ENCODE assay signal across 9 cellular contexts in genomic region chr10:88064608-88065383, GRCh38.
DNase-seq lines count a peak whose midpoint lies in the region; ATAC-seq, FAIRE-seq and TF ChIP-seq lines count a peak whose summit lies in the region.
"Had no signal": no experiment of that assay in that cellular context is flagged by ENCODE, and none has a peak within 500 bp of the region (broad histone marks: within the 10 kb centered on the region; RNA-seq: fewer than 3 reads in every experiment).

No MANE protein-coding gene starts in this region.

- H3K9ac ChIP-seq in K562 (ENCODE audit: insufficient read depth in 1 of 2, low read depth in 2 of 2, low read length in 2 of 2) = no peak overlapping the region

- POLR2A ChIA-PET in K562 (lab: Yijun Ruan, JAX) = no interaction called here

- H4K20me1 ChIP-seq in K562 (replicated peaks; ENCODE audit: control insufficient read depth, insufficient read depth, low read length) = no peaks in the 10 kb centered on the region

- WGBS in K562 (ENCODE audit: insufficient coverage, low coverage, missing lambda C conversion rate) = 8% methylated on average over 5 of the region's 5 CpGs
- WGBS in psoas muscle, 3 donors = 69 to 78% (median 72%) methylated on average over 5 of the region's 5 CpGs

- H3K4me3 ChIP-seq in NB4 (ENCODE audit: low read depth, low read length) (no peak overlapping the region), K562 (no peak overlapping the region), psoas muscle (no peak overlapping the region)
- H3K4me3 ChIP-seq: A549 had no signal

- TF ChIP-seq POLR2A in NB4 (IDR thresholded peaks at IDR 0.05; ENCODE audit: extremely low read depth, insufficient read length) = no peak
- TF ChIP-seq POLR2A in K562 (conservative IDR thresholded peaks at IDR 0.05) = no peak

- no peak overlapping the region for H3K4me2 ChIP-seq in K562 (ENCODE audit: insufficient read depth, low read length)
- H3K4me2 ChIP-seq: A549 had no signal

- H3K79me2 ChIP-seq in K562 (ENCODE audit: control insufficient read depth, insufficient read depth, low read length) = no peaks in the 10 kb centered on the region

- CTCF ChIA-PET in K562 (lab: Yijun Ruan, JAX; ENCODE audit: low intra/inter-chr PET ratio) = no interaction called here

- FAIRE-seq in K562 (lab: Jason Lieb, UNC) = no peak
- FAIRE-seq: A549 had no signal

- H3K9me3 ChIP-seq in K562 (replicated peaks; ENCODE audit: control insufficient read depth, insufficient read depth, low read depth, low read length) (no peaks in the 10 kb centered on the region), psoas muscle (no peaks in the 10 kb centered on the region)
- H3K9me3 ChIP-seq: A549 had no signal

- intact Hi-C loops in K562 (cut with micrococcal nuclease) (no loop called here), psoas muscle (cut with DNase I) (no loop called here)

- H3K9me1 ChIP-seq in K562 (ENCODE audit: control insufficient read depth, insufficient read depth, low read length) = no peaks in the 10 kb centered on the region

- TF ChIP-seq EP300 in K562 (IDR thresholded peaks at IDR 0.05; ENCODE audit: low read length) = no peak

- peak; percentile 62 for ATAC-seq in HG02571 (IDR thresholded peaks at IDR 0.05; ENCODE audit: unreplicated experiment)
- ATAC-seq in K562 = no peak
- ATAC-seq in psoas muscle = peak in 3 of 4 donors; percentile 40 to 77 (median 40)
- ATAC-seq: A549 had no signal

- in situ Hi-C loops in K562 (cut with MboI) = no loop called here
- in situ Hi-C loops in ACHN (cut with HindIII; ENCODE audit: low pct_ligation_motif_present, low pct_unique_long_range_greater_than_20kb, low sequenced_read_pairs) = no loop called here

- no peak for TF ChIP-seq CTCF in NB4 (IDR thresholded peaks at IDR 0.05; ENCODE audit: low read depth, low read length)
- TF ChIP-seq CTCF in K562 (IDR thresholded peaks at IDR 0.05 in 2 of 3, conservative IDR thresholded peaks at IDR 0.05 in 1 of 3; ENCODE audit: insufficient read depth in 2 of 3, low read depth in 1 of 3, low read length in 3 of 3) = no peak
- no peak for TF ChIP-seq CTCF in psoas muscle (IDR thresholded peaks at IDR 0.05)

- DNase-seq in NCI-H1105 treated with DMSO at 0.1 percent for 48 hours (lab: John Stamatoyannopoulos, UW) (peak; percentile 25), NCI-H1105 (lab: John Stamatoyannopoulos, UW) (no peak), NB4 (ENCODE audit: low read depth) (peak; percentile 100), K562 (ENCODE audit: extremely low read depth in 1 of 4, low spot score in 3 of 4) (no peak), psoas muscle (peak; percentile 74 to 80), ACHN (no peak), NCI-H510A (lab: John Stamatoyannopoulos, UW) (no peak)

- no peak overlapping the region for H2AFZ ChIP-seq in K562 (ENCODE audit: low read depth, low read length)

- H3K36me3 ChIP-seq in K562 (ENCODE audit: control insufficient read depth, insufficient read depth, low read length) = no peaks in the 10 kb centered on the region
- H3K36me3 ChIP-seq in psoas muscle (ENCODE audit: insufficient read depth in 1 of 2, low read depth in 1 of 2) = no peaks in the 10 kb centered on the region

- no peaks in the 10 kb centered on the region; a peak in 2 of 5 replicates for H3K4me1 ChIP-seq in K562 (replicated peaks in 1 of 2; ENCODE audit: control insufficient read depth in 2 of 2, insufficient read depth in 2 of 2, low read length in 2 of 2)
- H3K4me1 ChIP-seq in psoas muscle = no peaks in the 10 kb centered on the region

- no peak for TF ChIP-seq RAD21 in K562 (CRISPR knock-in tag; conservative IDR thresholded peaks at IDR 0.05 in 1 of 2, IDR thresholded peaks at IDR 0.05 in 1 of 2)

- BruUV-seq in K562 (replicated peaks; lab: Mats Ljungman, UMichigan) = no TSS peak

- H3K27ac ChIP-seq in K562 (ENCODE audit: extremely low read depth, low read depth, low read length) (no peak overlapping the region), psoas muscle (no peak overlapping the region)
- H3K27ac ChIP-seq: A549 had no signal

- no peaks in the 10 kb centered on the region; a peak in 1 of 5 replicates for H3K27me3 ChIP-seq in K562 (ENCODE audit: control insufficient read depth in 2 of 2, insufficient read depth in 2 of 2, low read length in 2 of 2)
- H3K27me3 ChIP-seq in psoas muscle (ENCODE audit: insufficient read depth in 3 of 3, low read length in 2 of 3) = no peaks in the 10 kb centered on the region

TF ChIP-seq in K562, 482 proteins besides CTCF, POLR2A, EP300 and RAD21:
- no peak for TF ChIP-seq ZNF197 (CRISPR knock-in tag; IDR thresholded peaks at IDR 0.05; ENCODE audit: low read depth)
- no peak for TF ChIP-seq CEBPG (CRISPR knock-in tag; IDR thresholded peaks at IDR 0.05)
- TF ChIP-seq CEBPG (tag; conservative IDR thresholded peaks at IDR 0.05 in 1 of 2, IDR thresholded peaks at IDR 0.05 in 1 of 2) = peak in 1 of 2 experiments; percentile 58; a peak in 1 of 4 replicates
- TF ChIP-seq XRCC5 (IDR thresholded peaks at IDR 0.05; ENCODE audit: low read depth, low read length) = no peak
- TF ChIP-seq MEIS2 (IDR thresholded peaks at IDR 0.05; ENCODE audit: partially characterized antibody) = peak; percentile 54
- 0 out of 2 replicates have a peak, but pooled peaks have one; percentile 27 for TF ChIP-seq CEBPB (tag; IDR thresholded peaks at IDR 0.05)

Comparison
In these comparisons a context has a peak if more than half of its experiments do, and no peak if none do; other contexts are left out.
1. DNase-seq: peak in NCI-H1105 treated with DMSO at 0.1 percent for 48 hours (single experiment), NB4 (single experiment) and psoas muscle (2 of 2); none in NCI-H1105 (single experiment), K562 (0 of 4), ACHN (single experiment) and NCI-H510A (single experiment).